1 cellular context compared by ENCODE assay signal in the genomic region with DNA sequence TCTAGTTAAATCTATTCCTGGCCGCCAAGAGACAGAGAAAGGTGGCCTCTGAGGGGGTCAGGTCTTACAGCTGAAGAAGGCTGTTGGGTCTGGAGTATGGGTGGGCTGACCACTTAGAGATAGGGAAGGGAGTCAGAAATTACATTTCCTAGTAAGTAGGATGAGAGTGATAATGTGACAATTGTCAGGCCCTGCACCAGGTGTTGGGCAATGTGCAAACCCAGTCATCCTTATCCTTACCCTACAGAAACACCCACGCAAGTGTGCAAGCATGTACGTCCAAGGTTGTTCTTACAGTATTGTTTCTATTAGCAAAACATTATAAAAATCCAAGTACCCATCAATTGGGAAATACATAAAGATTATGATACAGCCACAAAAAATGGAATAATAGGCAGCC.
TF ChIP-seq lines count a peak whose summit lies in the region.

No MANE protein-coding gene starts in this region.

TF ChIP-seq in HCT116, 20 proteins besides CTCF, POLR2A, EP300 and RAD21:
- no peak for TF ChIP-seq SIN3A (IDR thresholded peaks at IDR 0.05; ENCODE audit: low read depth)
- no peak for TF ChIP-seq SP1 (IDR thresholded peaks at IDR 0.05; ENCODE audit: low read depth)
- no peak for TF ChIP-seq SRF (IDR thresholded peaks at IDR 0.05; ENCODE audit: low read depth)
- TF ChIP-seq YY1 (IDR thresholded peaks at IDR 0.05; ENCODE audit: extremely low read depth, insufficient replicate concordance, low read depth, low read length), result no peak
- no peak for TF ChIP-seq MAX (IDR thresholded peaks at IDR 0.05)
